7 cellular contexts compared by ENCODE assay signal in the genomic region with DNA sequence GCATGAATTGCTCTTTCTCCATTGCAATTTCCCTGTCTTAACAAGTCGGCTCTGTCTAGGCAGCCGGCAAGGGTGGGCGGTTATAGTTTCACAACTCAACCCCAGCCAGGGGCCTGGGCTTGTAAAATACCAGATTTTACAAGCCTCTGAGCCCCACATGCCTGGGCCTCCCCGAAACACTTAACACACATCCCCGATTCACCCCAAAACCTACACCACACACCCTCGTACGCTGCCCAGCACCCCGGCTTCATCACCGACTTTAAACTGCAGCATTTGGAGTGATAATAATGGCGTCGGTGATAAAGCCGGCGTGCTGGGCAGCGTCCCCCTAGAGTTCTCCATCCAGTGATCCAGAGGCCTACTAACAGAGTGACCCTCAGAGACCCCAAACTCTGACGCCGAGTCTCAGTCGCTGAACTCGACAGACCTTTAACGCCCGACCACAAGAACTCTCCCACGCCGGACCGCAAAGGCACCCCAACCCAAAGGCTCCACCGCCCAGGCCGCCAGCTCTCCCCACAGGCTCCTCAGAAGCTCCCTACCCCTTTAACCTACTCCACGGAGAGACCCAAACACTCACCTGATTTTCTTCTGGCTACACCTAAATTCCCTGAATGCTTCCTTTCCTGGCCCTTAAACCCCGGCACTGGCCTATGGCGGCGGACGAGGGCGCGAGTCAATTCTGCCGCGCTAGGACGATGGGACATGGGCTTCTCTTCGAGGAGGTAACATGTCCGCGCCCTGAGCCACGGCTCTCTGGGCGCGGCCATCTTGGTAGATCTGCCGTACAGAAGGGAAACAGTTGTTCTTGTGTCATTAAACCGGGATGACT. TPM values are rescaled to one million over a fixed set of nuclear protein-coding genes. Genes with fewer than 3 reads are reported as not detected.
A peak's percentile ranks its signal among the peaks of the same experiment; 100 is the strongest.
DNase-seq lines count a peak whose midpoint lies in the region; ATAC-seq and TF ChIP-seq lines count a peak whose summit lies in the region.

A gene (minus strand): TSS at position 687 of the 835 bp plus-strand sequence. CDS start 4,910 bp downstream, outside the sequence.

- H3K36me3 Mint-ChIP-seq in activated CD8-positive, alpha-beta T cell treated with anti-CD3 and anti-CD28 coated beads for 36 hours (ENCODE audit: low read depth), result peaks cover 81% of the 10 kb centered on the region

- H3K4me3 Mint-ChIP-seq in activated CD8-positive, alpha-beta T cell treated with anti-CD3 and anti-CD28 coated beads for 36 hours, result peak within 1 kb of the TSS; percentile 98

- intact Hi-C loops in activated CD8-positive, alpha-beta T cell treated with anti-CD3 and anti-CD28 coated beads for 36 hours (cut with micrococcal nuclease), result no loop called here
- intact Hi-C loops in right lobe of liver (cut with DNase I), result no loop called here

- H3K9me3 Mint-ChIP-seq in activated CD8-positive, alpha-beta T cell treated with anti-CD3 and anti-CD28 coated beads for 36 hours, result peaks cover 68% of the 10 kb centered on the region

- POLR2A ChIA-PET in activated CD8-positive, alpha-beta T cell treated with anti-CD3 and anti-CD28 coated beads for 36 hours (lab: Charles Lee), result no interaction called here

- H3K4me3 ChIP-seq in ectodermal cell (ENCODE audit: insufficient read depth, low read depth, low read length), result peak within 1 kb of the TSS; percentile 91
- peak within 1 kb of the TSS; percentile 78 to 90 (median 86) for H3K4me3 ChIP-seq in right lobe of liver

- H3K27ac ChIP-seq in ectodermal cell (ENCODE audit: insufficient read depth, low read depth, low read length, poor library complexity, severe bottlenecking), result peak within 1 kb of the TSS; percentile 44
- H3K27ac ChIP-seq in right lobe of liver, result peak within 1 kb of the TSS; percentile 60 to 74 (median 61)

- no peak for TF ChIP-seq CTCF in activated CD8-positive, alpha-beta T cell treated with anti-CD3 and anti-CD28 coated beads for 36 hours (IDR thresholded peaks at IDR 0.05)
- TF ChIP-seq CTCF in right lobe of liver (IDR thresholded peaks at IDR 0.05), result no peak

- TF ChIP-seq POLR2A in right lobe of liver (IDR thresholded peaks at IDR 0.05), result peak; percentile 26

- 0 to 1% methylated on average over 43 of the region's 43 CpGs for WGBS in ectodermal cell, 2 experiments
- whole genome bisulfite sequencing in right lobe of liver (ENCODE audit: insufficient coverage, low coverage, low lambda C conversion rate, missing lambda C conversion rate), result 0% methylated on average over 40 of the region's 43 CpGs

- H3K4me1 ChIP-seq in ectodermal cell (ENCODE audit: control insufficient read depth, insufficient read depth, low read length), result no peaks in the 10 kb centered on the region
- peaks cover 0 to 7% (median 0%) of the 10 kb centered on the region in 4 donors for H3K4me1 ChIP-seq in right lobe of liver

- CTCF ChIA-PET in activated CD8-positive, alpha-beta T cell treated with anti-CD3 and anti-CD28 coated beads for 36 hours (lab: Charles Lee), result no interaction called here

- ATAC-seq in GM18517 (IDR thresholded peaks at IDR 0.05; ENCODE audit: unreplicated experiment), result peak; percentile 77
- peak; percentile 87 for ATAC-seq in HG03135 (IDR thresholded peaks at IDR 0.05; ENCODE audit: unreplicated experiment)
- peak; percentile 92 for ATAC-seq in activated CD8-positive, alpha-beta T cell treated with anti-CD3 and anti-CD28 coated beads for 36 hours
- ATAC-seq in right lobe of liver, result peak; percentile 100

- H3K9me3 ChIP-seq in ectodermal cell (ENCODE audit: control insufficient read depth, low read length), result no peaks in the 10 kb centered on the region
- peaks cover 0 to 5% (median 0%) of the 10 kb centered on the region in 4 donors for H3K9me3 ChIP-seq in right lobe of liver

- peak within 1 kb of the TSS; percentile 99 for H3K27ac Mint-ChIP-seq in activated CD8-positive, alpha-beta T cell treated with anti-CD3 and anti-CD28 coated beads for 36 hours

- H3K4me1 Mint-ChIP-seq in activated CD8-positive, alpha-beta T cell treated with anti-CD3 and anti-CD28 coated beads for 36 hours (ENCODE audit: low read depth), result peaks cover 18% of the 10 kb centered on the region

- DNase-seq in NCI-H748 (lab: John Stamatoyannopoulos, UW; ENCODE audit: unreplicated experiment) (peak; percentile 94), right lobe of liver (peak; percentile 83 to 89 (median 84))
- DNase-seq in activated CD8-positive, alpha-beta T cell treated with anti-CD3 and anti-CD28 coated beads for 36 hours, result peak; percentile 88
- DNase-seq in stimulated activated CD4-positive, alpha-beta T cell treated with anti-CD3 and anti-CD28 coated beads, Interleukin-2, amount 100 ng/mL, for 48 hours, result peak; percentile 74 to 77

- H3K27me3 Mint-ChIP-seq in activated CD8-positive, alpha-beta T cell treated with anti-CD3 and anti-CD28 coated beads for 36 hours, result peaks cover 22% of the 10 kb centered on the region

- H3K27me3 ChIP-seq in ectodermal cell (ENCODE audit: control insufficient read depth, insufficient read depth, low read length, poor library complexity, severe bottlenecking) (no peaks in the 10 kb centered on the region), right lobe of liver (no peaks in the 10 kb centered on the region)

- H3K36me3 ChIP-seq in ectodermal cell (ENCODE audit: control insufficient read depth, insufficient read depth, low read length) (peaks cover 26% of the 10 kb centered on the region), right lobe of liver (peaks cover 0 to 7% (median 1%) of the 10 kb centered on the region in 4 donors)

RNA-seq across cellular contexts. Expression of the gene that starts here (rescaled TPM):
- 10 to 100 TPM in 1 of 2 experiments, 1 to 10 TPM in 1; 8.6 to 10.7 TPM for total RNA-seq in activated CD8-positive, alpha-beta T cell treated with anti-CD3 and anti-CD28 coated beads for 36 hours
- 33.6 TPM for polyA plus RNA-seq in ectodermal cell (2013, experiment 1 of 4)
- polyA plus RNA-seq in ectodermal cell (2013, experiment 2 of 4), result 38.8 TPM
- 27.4 TPM for polyA plus RNA-seq in ectodermal cell (2013, experiment 3 of 4)
- 30.4 TPM for polyA plus RNA-seq in ectodermal cell (2013, experiment 4 of 4)
- 1 to 10 TPM; 2.0 to 5.4 (median 2.4) TPM for total RNA-seq in right lobe of liver

Comparison
In these comparisons a context has a peak if more than half of its experiments do, and no peak if none do; other contexts are left out.
1. Peak in every context shown above with its lines: DNase-seq, ATAC-seq, H3K4me3 ChIP-seq and H3K27ac ChIP-seq.